ENCODE assay signal across 7 cellular contexts in genomic region chr2:96665717-96666116, GRCh38. TPM values are rescaled to one million over a fixed set of nuclear protein-coding genes. Genes with fewer than 3 reads are reported as not detected.
"Had no signal": no experiment of that assay in that cellular context is flagged by ENCODE, and none has a peak within 500 bp of the region (broad histone marks: within the 10 kb centered on the region; RNA-seq: fewer than 3 reads in every experiment).

No MANE protein-coding gene starts in this region.

RNA-seq across cellular contexts. Expression of gene FER1L5, which starts 23.2 kb away (rescaled TPM):
- total RNA-seq: activated CD4-positive, alpha-beta T cell treated with anti-CD3 and anti-CD28 coated beads for 36 hours; activated CD8-positive, alpha-beta T cell treated with anti-CD3 and anti-CD28 coated beads for 36 hours; activated naive CD8-positive, alpha-beta T cell treated with anti-CD3 and anti-CD28 coated beads for 36 hours; activated T-cell treated with anti-CD3 and anti-CD28 coated beads, Interleukin-2, amount 50 U/mL, for 72 hours; right lobe of liver; Right ventricle myocardium inferior; T-helper 1 cell treated with Interleukin-12 subunit alpha and Interleukin-12 subunit beta and Interleukin-4 antibody, amounts not matched to agents 30 ng/mL and 1 ng/mL, for 36 hours had no signal
